In genomic region chr1:2804628-2805351, GRCh38 we compare ENCODE assay signal across 20 cellular contexts. TPM values are rescaled to one million over a fixed set of nuclear protein-coding genes. Genes with fewer than 3 reads are reported as not detected.
"Had no signal": no experiment of that assay in that cellular context is flagged by ENCODE, and none has a peak within 500 bp of the region (broad histone marks: within the 10 kb centered on the region; RNA-seq: fewer than 3 reads in every experiment).

No MANE protein-coding gene starts in this region.

- ATAC-seq: activated naive CD8-positive, alpha-beta T cell treated with anti-CD3 and anti-CD28 coated beads, Interleukin-2, amount 50 U/mL, for 24 hours; body of pancreas; naive thymus-derived CD4-positive, alpha-beta T cell; WTC11 had no signal

- H3K36me3 ChIP-seq: cardiac muscle cell, ovary, tibial artery had no signal

- H3K27me3 ChIP-seq: cardiac muscle cell, hepatocyte, ovary had no signal

- H3K36me3 Mint-ChIP-seq: activated CD4-positive, alpha-beta memory T cell treated with anti-CD3 and anti-CD28 coated beads for 36 hours; naive thymus-derived CD4-positive, alpha-beta T cell had no signal

- H3K27ac ChIP-seq: body of pancreas, cardiac muscle cell, hepatocyte, ovary, tibial artery had no signal

- H3K4me3 Mint-ChIP-seq: activated CD4-positive, alpha-beta memory T cell treated with anti-CD3 and anti-CD28 coated beads for 36 hours; activated naive CD8-positive, alpha-beta T cell treated with anti-CD3 and anti-CD28 coated beads, Interleukin-2, amount 50 U/mL, for 24 hours; naive thymus-derived CD4-positive, alpha-beta T cell; T-helper 1 cell treated with Interleukin-12 subunit alpha and Interleukin-12 subunit beta and Interleukin-4 antibody, amounts not matched to agents 30 μg/mL and 1 μg/mL, for 36 hours; WTC11 had no signal

- H3K9me3 Mint-ChIP-seq: activated CD4-positive, alpha-beta memory T cell treated with anti-CD3 and anti-CD28 coated beads for 36 hours; activated naive CD8-positive, alpha-beta T cell treated with anti-CD3 and anti-CD28 coated beads, Interleukin-2, amount 50 U/mL, for 24 hours; naive thymus-derived CD4-positive, alpha-beta T cell; T-helper 1 cell treated with Interleukin-12 subunit alpha and Interleukin-12 subunit beta and Interleukin-4 antibody, amounts not matched to agents 30 μg/mL and 1 μg/mL, for 36 hours had no signal

- DNase-seq: activated CD4-positive, alpha-beta memory T cell treated with anti-CD3 and anti-CD28 coated beads for 36 hours; activated naive CD4-positive, alpha-beta T cell treated with anti-CD3 and anti-CD28 coated beads, Interleukin-2, amount 50 U/mL, for 16 hours; activated naive CD8-positive, alpha-beta T cell treated with anti-CD3 and anti-CD28 coated beads, Interleukin-2, amount 50 U/mL, for 24 hours; activated T-cell treated with anti-CD3 and anti-CD28 coated beads, Interleukin-2, amount 50 U/mL, for 48 hours; body of pancreas; dermis blood vessel endothelial cell; effector CD8-positive, alpha-beta T cell; erythroblast; foreskin fibroblast; naive thymus-derived CD4-positive, alpha-beta T cell; stimulated activated CD4-positive, alpha-beta T cell treated with anti-CD3 and anti-CD28 coated beads, Interleukin-4, amount 100 ng/mL, for 24 hours; stimulated activated naive CD4-positive, alpha-beta T cell treated with Interleukin-2 at 50 U/mL for 16 hours; T1000; tibial artery had no signal

- H3K4me3 ChIP-seq: body of pancreas, cardiac muscle cell, hepatocyte, lung, ovary, tibial artery had no signal

- H3K9me3 ChIP-seq: body of pancreas, ovary, tibial artery had no signal

- H3K27ac Mint-ChIP-seq: activated CD4-positive, alpha-beta memory T cell treated with anti-CD3 and anti-CD28 coated beads for 36 hours; activated naive CD8-positive, alpha-beta T cell treated with anti-CD3 and anti-CD28 coated beads, Interleukin-2, amount 50 U/mL, for 24 hours; naive thymus-derived CD4-positive, alpha-beta T cell; T-helper 1 cell treated with Interleukin-12 subunit alpha and Interleukin-12 subunit beta and Interleukin-4 antibody, amounts not matched to agents 30 μg/mL and 1 μg/mL, for 36 hours; WTC11 had no signal

- H3K27me3 Mint-ChIP-seq: activated naive CD8-positive, alpha-beta T cell treated with anti-CD3 and anti-CD28 coated beads, Interleukin-2, amount 50 U/mL, for 24 hours had no signal

- H3K4me1 Mint-ChIP-seq: WTC11 had no signal

RNA-seq across cellular contexts. Expression of gene TTC34, which starts 3.3 kb away (rescaled TPM):
- total RNA-seq: cardiac muscle cell had no signal
- polyA plus RNA-seq: cardiac muscle cell had no signal
